ENCODE assay signal across 8 cellular contexts in genomic region chr15:50908209-50909043, GRCh38. TPM values are rescaled to one million over a fixed set of nuclear protein-coding genes. Genes with fewer than 3 reads are reported as not detected.
A peak's percentile ranks its signal among the peaks of the same experiment; 100 is the strongest.
DNase-seq lines count a peak whose midpoint lies in the region; ATAC-seq and TF ChIP-seq lines count a peak whose summit lies in the region.

TSS of gene AP4E1 (plus strand) at chr15:50908683. CDS start at chr15:50908779, 96 bp downstream.

- peaks cover 0 to 19% (median 0%) of the 10 kb centered on the region in 3 experiments for H3K36me3 ChIP-seq in naive thymus-derived CD4-positive, alpha-beta T cell (ENCODE audit: control insufficient read depth in 2 of 3, insufficient read depth in 3 of 3, low read length in 3 of 3)

- DNase-seq in ELR (ENCODE audit: low read depth): peak; percentile 92
- DNase-seq in GOT3 (lab: John Stamatoyannopoulos, UW): peak; percentile 76
- peak; percentile 88 for DNase-seq in RPMI7951 (ENCODE audit: low read depth)
- peak; percentile 91 for DNase-seq in activated T-helper 1 cell treated with anti-CD3 and anti-CD28 coated beads, Interleukin-12 subunit alpha, Interleukin-12 subunit beta, Interleukin-2, Interleukin-4 antibody, amounts not matched to agents 30 ng/mL and 10 ng/mL and 1 ng/mL, durations not matched to agents 14 hours and 24 hours and 36 hours (ENCODE audit: low spot score)
- DNase-seq in fibroblast of gingiva (ENCODE audit: low read depth): peak; percentile 94
- peak; percentile 91 to 96 (median 95) for DNase-seq in naive thymus-derived CD4-positive, alpha-beta T cell

- peak; percentile 91 for TF ChIP-seq CTCF in LNCAP (IDR thresholded peaks at IDR 0.05)

- H3K36me3 Mint-ChIP-seq in activated T-helper 1 cell treated with anti-CD3 and anti-CD28 coated beads, Interleukin-12 subunit alpha, Interleukin-12 subunit beta, Interleukin-2, Interleukin-4 antibody, amounts not matched to agents 30 ng/mL and 10 ng/mL and 1 ng/mL, durations not matched to agents 14 hours and 24 hours and 36 hours (ENCODE audit: low read depth): peaks cover 16% of the 10 kb centered on the region
- H3K36me3 Mint-ChIP-seq in naive thymus-derived CD4-positive, alpha-beta T cell: peaks cover 0 to 11% (median 10%) of the 10 kb centered on the region in 5 donors
- H3K36me3 Mint-ChIP-seq in stimulated activated memory B cell treated with anti-CD40 and anti-IgM and Interleukin-4, amounts not matched to agents 10 μg/mL and 1 μg/mL and 100 μg/mL, for 72 hours: peaks cover 6% of the 10 kb centered on the region

- H3K27me3 ChIP-seq in naive thymus-derived CD4-positive, alpha-beta T cell (ENCODE audit: control insufficient read depth in 2 of 2, insufficient read depth in 2 of 2, low read length in 2 of 2): no peaks in the 10 kb centered on the region

- POLR2A ChIA-PET in naive thymus-derived CD4-positive, alpha-beta T cell (lab: Charles Lee): interaction anchor here (0.6 to 1.7 kb wide), 12 partner anchors 10 to 1753 kb away, joined by 3 to 8 read pairs (median 3); partner anchors contain the start of genes COPS2 and USP8

- H3K4me1 Mint-ChIP-seq in activated T-helper 1 cell treated with anti-CD3 and anti-CD28 coated beads, Interleukin-12 subunit alpha, Interleukin-12 subunit beta, Interleukin-2, Interleukin-4 antibody, amounts not matched to agents 30 ng/mL and 10 ng/mL and 1 ng/mL, durations not matched to agents 14 hours and 24 hours and 36 hours (ENCODE audit: low read depth): peaks cover 15% of the 10 kb centered on the region
- H3K4me1 Mint-ChIP-seq in naive thymus-derived CD4-positive, alpha-beta T cell: peaks cover 11 to 35% (median 30%) of the 10 kb centered on the region in 7 donors
- H3K4me1 Mint-ChIP-seq in stimulated activated memory B cell treated with anti-CD40 and anti-IgM and Interleukin-4, amounts not matched to agents 10 μg/mL and 1 μg/mL and 100 μg/mL, for 72 hours: peaks cover 32% of the 10 kb centered on the region

- peak within 1 kb of the TSS; percentile 74 for H3K4me3 ChIP-seq in naive thymus-derived CD4-positive, alpha-beta T cell (ENCODE audit: low read length)

- H3K27ac ChIP-seq in naive thymus-derived CD4-positive, alpha-beta T cell (ENCODE audit: low read depth, low read length): peak within 1 kb of the TSS; percentile 99

- H3K27ac Mint-ChIP-seq in activated T-helper 1 cell treated with anti-CD3 and anti-CD28 coated beads, Interleukin-12 subunit alpha, Interleukin-12 subunit beta, Interleukin-2, Interleukin-4 antibody, amounts not matched to agents 30 ng/mL and 10 ng/mL and 1 ng/mL, durations not matched to agents 14 hours and 24 hours and 36 hours: peak within 1 kb of the TSS; percentile 98
- H3K27ac Mint-ChIP-seq in naive thymus-derived CD4-positive, alpha-beta T cell: peak within 1 kb of the TSS; percentile 93 to 99 (median 98)
- peak within 1 kb of the TSS; percentile 96 for H3K27ac Mint-ChIP-seq in stimulated activated memory B cell treated with anti-CD40 and anti-IgM and Interleukin-4, amounts not matched to agents 10 μg/mL and 1 μg/mL and 100 μg/mL, for 72 hours

- CTCF ChIA-PET in naive thymus-derived CD4-positive, alpha-beta T cell (lab: Charles Lee): interaction anchor here (0.6 to 2.1 kb wide), 6 partner anchors 18 to 764 kb away, joined by 3 to 8 read pairs (median 4); no protein-coding TSS in a partner anchor

- peaks cover 2% of the 10 kb centered on the region for H3K27me3 Mint-ChIP-seq in activated T-helper 1 cell treated with anti-CD3 and anti-CD28 coated beads, Interleukin-12 subunit alpha, Interleukin-12 subunit beta, Interleukin-2, Interleukin-4 antibody, amounts not matched to agents 30 ng/mL and 10 ng/mL and 1 ng/mL, durations not matched to agents 14 hours and 24 hours and 36 hours (ENCODE audit: insufficient read depth)
- no peaks in the 10 kb centered on the region for H3K27me3 Mint-ChIP-seq in naive thymus-derived CD4-positive, alpha-beta T cell
- no peaks in the 10 kb centered on the region for H3K27me3 Mint-ChIP-seq in stimulated activated memory B cell treated with anti-CD40 and anti-IgM and Interleukin-4, amounts not matched to agents 10 μg/mL and 1 μg/mL and 100 μg/mL, for 72 hours

- H3K9me3 Mint-ChIP-seq in activated T-helper 1 cell treated with anti-CD3 and anti-CD28 coated beads, Interleukin-12 subunit alpha, Interleukin-12 subunit beta, Interleukin-2, Interleukin-4 antibody, amounts not matched to agents 30 ng/mL and 10 ng/mL and 1 ng/mL, durations not matched to agents 14 hours and 24 hours and 36 hours: no peaks in the 10 kb centered on the region
- H3K9me3 Mint-ChIP-seq in naive thymus-derived CD4-positive, alpha-beta T cell: peaks cover 0 to 1% (median 0%) of the 10 kb centered on the region in 11 donors
- H3K9me3 Mint-ChIP-seq in stimulated activated memory B cell treated with anti-CD40 and anti-IgM and Interleukin-4, amounts not matched to agents 10 μg/mL and 1 μg/mL and 100 μg/mL, for 72 hours: no peaks in the 10 kb centered on the region

- peak within 1 kb of the TSS; percentile 96 for H3K4me3 Mint-ChIP-seq in activated T-helper 1 cell treated with anti-CD3 and anti-CD28 coated beads, Interleukin-12 subunit alpha, Interleukin-12 subunit beta, Interleukin-2, Interleukin-4 antibody, amounts not matched to agents 30 ng/mL and 10 ng/mL and 1 ng/mL, durations not matched to agents 14 hours and 24 hours and 36 hours
- peak within 1 kb of the TSS; percentile 89 to 99 (median 96) for H3K4me3 Mint-ChIP-seq in naive thymus-derived CD4-positive, alpha-beta T cell
- H3K4me3 Mint-ChIP-seq in stimulated activated memory B cell treated with anti-CD40 and anti-IgM and Interleukin-4, amounts not matched to agents 10 μg/mL and 1 μg/mL and 100 μg/mL, for 72 hours: peak within 1 kb of the TSS; percentile 87

- peak; percentile 81 for ATAC-seq in naive thymus-derived CD4-positive, alpha-beta T cell
- ATAC-seq in stimulated activated memory B cell treated with anti-CD40 and anti-IgM and Interleukin-4, amounts not matched to agents 10 μg/mL and 1 μg/mL and 100 μg/mL, for 72 hours: peak; percentile 81

- H3K9me3 ChIP-seq in naive thymus-derived CD4-positive, alpha-beta T cell (ENCODE audit: control insufficient read depth in 2 of 3, low read length in 3 of 3): no peaks in the 10 kb centered on the region

- intact Hi-C loops in activated T-helper 1 cell treated with anti-CD3 and anti-CD28 coated beads, Interleukin-12 subunit alpha, Interleukin-12 subunit beta, Interleukin-2, Interleukin-4 antibody, amounts not matched to agents 30 ng/mL and 10 ng/mL and 1 ng/mL, durations not matched to agents 14 hours and 24 hours and 36 hours (cut with micrococcal nuclease): loop anchor here (1.0 to 10.0 kb wide), 7 partner anchors 233 to 1751 kb away; partner anchors contain the start of genes COPS2, DTWD1, FAM227B and LYSMD2
- intact Hi-C loops in naive thymus-derived CD4-positive, alpha-beta T cell (cut with micrococcal nuclease): loop anchor here (1.0 to 10.0 kb wide), 20 partner anchors 22 to 1861 kb away; partner anchors contain the start of genes FAM227B (in 2 of the 2), SECISBP2L (in 2 of the 2), SLC27A2 (in 2 of the 2) and DTWD1 (in 1 of the 2)

- H3K4me1 ChIP-seq in naive thymus-derived CD4-positive, alpha-beta T cell (ENCODE audit: control insufficient read depth in 2 of 2, insufficient read depth in 2 of 2, low read length in 2 of 2): peaks cover 4% of the 10 kb centered on the region in 2 donors

RNA-seq across cellular contexts. Expression of gene AP4E1, which starts in this region (rescaled TPM):
- 11.2 and 11.7 TPM in 2 replicates for total RNA-seq in RPMI7951 (2014; rRNA removed; shearing (Covaris generic))
- 15.8 and 17.0 TPM in 2 replicates for total RNA-seq in activated T-helper 1 cell treated with anti-CD3 and anti-CD28 coated beads, Interleukin-12 subunit alpha, Interleukin-12 subunit beta, Interleukin-2, Interleukin-4 antibody, amounts not matched to agents 30 ng/mL and 10 ng/mL and 1 ng/mL, durations not matched to agents 14 hours and 24 hours and 36 hours
- 10 to 100 TPM in 4 of 5 experiments, 1 to 10 TPM in 1; 9.9 to 13.8 (median 12.5) TPM for total RNA-seq in naive thymus-derived CD4-positive, alpha-beta T cell
- 1 to 10 TPM; 3.0 to 5.4 TPM for polyA plus RNA-seq in naive thymus-derived CD4-positive, alpha-beta T cell

Comparison
In these comparisons a context has a peak if more than half of its experiments do, and no peak if none do; other contexts are left out.
1. Peak in every context shown above with its lines: DNase-seq, ATAC-seq, H3K4me3 ChIP-seq and H3K27ac ChIP-seq.